In genomic region chr1:28782011-28782410, GRCh38 we compare ENCODE assay signal across 17 cellular contexts. TPM values are rescaled to one million over a fixed set of nuclear protein-coding genes. Genes with fewer than 3 reads are reported as not detected.
DNase-seq lines count a peak whose midpoint lies in the region; TF ChIP-seq lines count a peak whose summit lies in the region.
"Had no signal": no experiment of that assay in that cellular context is flagged by ENCODE, and none has a peak within 500 bp of the region (broad histone marks: within the 10 kb centered on the region; RNA-seq: fewer than 3 reads in every experiment).

No MANE protein-coding gene starts in this region.

- peak overlapping the region; percentile 78 for H3K27ac Mint-ChIP-seq in neural crest cell (ENCODE audit: unreplicated experiment)

- H3K27me3 Mint-ChIP-seq in neural crest cell (ENCODE audit: low read depth): no peaks in the 10 kb centered on the region

- H3K36me3 ChIP-seq in PC-9 (ENCODE audit: low read depth): no peaks in the 10 kb centered on the region

- H3K4me2 ChIP-seq in PC-9: 0 out of 2 replicates have a peak overlapping the region, but pooled peaks have one; percentile 2
- H3K4me2 ChIP-seq: A549 had no signal

- POLR2A ChIA-PET in PC-9 (lab: Charles Lee; ENCODE audit: unreplicated experiment): interaction anchor here (0.6 kb wide), 1 partner anchor 830 kb away, joined by 4 read pairs; no protein-coding TSS in a partner anchor

- no TSS peak for BruUV-seq in PC-9 (replicated peaks; lab: Mats Ljungman, UMichigan)

- H3K79me2 ChIP-seq in PC-9 (ENCODE audit: low read depth): no peaks in the 10 kb centered on the region

- CTCF ChIA-PET in PC-9 (lab: Charles Lee): interaction anchor here (0.5 to 0.7 kb wide), 4 partner anchors 27 to 94 kb away, joined by 3 to 15 read pairs (median 4); no protein-coding TSS in a partner anchor

- H2AFZ ChIP-seq in PC-9: no peak overlapping the region

- H3K9me3 ChIP-seq in PC-9 (ENCODE audit: insufficient read depth, low read depth): no peaks in the 10 kb centered on the region
- H3K9me3 ChIP-seq: A549 had no signal

- no peaks in the 10 kb centered on the region for H3K27me3 ChIP-seq in PC-9 (ENCODE audit: insufficient read depth, low read depth)

- intact Hi-C loops in PC-9 (cut with micrococcal nuclease; ENCODE audit: unreplicated experiment): no loop called here

- H3K4me1 ChIP-seq in PC-9 (replicated peaks; ENCODE audit: insufficient read depth): no peaks in the 10 kb centered on the region
- H3K4me1 ChIP-seq: A549 had no signal

- no peak overlapping the region for H3K27ac ChIP-seq in PC-9
- H3K27ac ChIP-seq: A549 had no signal

- H3K4me3 ChIP-seq in PC-9: no peak overlapping the region
- H3K4me3 ChIP-seq: A549, GM12878 had no signal

- no peaks in the 10 kb centered on the region for H3K9me2 ChIP-seq in PC-9 (ENCODE audit: insufficient read depth)

- no peaks in the 10 kb centered on the region for H4K20me1 ChIP-seq in PC-9 (ENCODE audit: insufficient read depth)

- H3K4me1 Mint-ChIP-seq in neural crest cell: peaks cover 26% of the 10 kb centered on the region

- H3K36me3 Mint-ChIP-seq in neural crest cell (ENCODE audit: low read depth): no peaks in the 10 kb centered on the region
- H3K36me3 Mint-ChIP-seq: CD14-positive monocyte had no signal

- H3K9me3 Mint-ChIP-seq in neural crest cell: no peaks in the 10 kb centered on the region

- TF ChIP-seq CTCF in PC-9 (conservative IDR thresholded peaks at IDR 0.05): no peak
- no peak for TF ChIP-seq CTCF in neural crest cell (conservative IDR thresholded peaks at IDR 0.05)

- H3F3A ChIP-seq in PC-9 (ENCODE audit: insufficient read depth, low read depth): peaks cover 5% of the 10 kb centered on the region; the same call in 1 of the 2 replicates

- DNase-seq in EH (ENCODE audit: low read depth): peak; percentile 60
- DNase-seq in PC-9: no peak
- DNase-seq in fibroblast of gingiva (ENCODE audit: low read depth): peak; percentile 27
- no peak for DNase-seq in neural crest cell (ENCODE audit: low read depth, low spot score)
- DNase-seq in middle frontal gyrus (ENCODE audit: extremely low spot score, low spot score): no peak
- DNase-seq in stimulated activated CD4-positive, alpha-beta T cell treated with anti-CD3 and anti-CD28 coated beads, Interleukin-2, amount 100 ng/mL, for 24 hours: no peak
- DNase-seq in NCI-H2107 (lab: John Stamatoyannopoulos, UW): no peak
- no peak for DNase-seq in RPMI8226
- DNase-seq: COR-L47, KBM-7, NCI-H1092, NCI-H345, NCI-H526 treated with DMSO at 0.1 percent for 48 hours had no signal

- peak overlapping the region; percentile 2 for H3K4me3 Mint-ChIP-seq in neural crest cell
- H3K4me3 Mint-ChIP-seq: CD14-positive monocyte had no signal

RNA-seq across cellular contexts. Expression of gene OPRD1, which starts 30.0 kb away (rescaled TPM):
- total RNA-seq in PC-9 (2021) (not detected in 2 replicates), neural crest cell (2.8 and 3.9 TPM in 2 replicates)
- total RNA-seq: G401, GM12878 had no signal

RNA-seq across cellular contexts. Expression of gene YTHDF2, which starts 45.3 kb away (rescaled TPM):
- 46.4 and 63.4 TPM in 2 replicates for total RNA-seq in PC-9 (2021)
- total RNA-seq in neural crest cell: 139 and 150 TPM in 2 replicates

Comparison
In these comparisons a context has a peak if more than half of its experiments do, and no peak if none do; other contexts are left out.
1. DNase-seq: peak in EH (single experiment) and fibroblast of gingiva (single experiment); none in PC-9 (0 of 2), neural crest cell (single experiment), middle frontal gyrus (single experiment), stimulated activated CD4-positive, alpha-beta T cell treated with anti-CD3 and anti-CD28 coated beads, Interleukin-2, amount 100 ng/mL, for 24 hours (0 of 2), NCI-H2107 (single experiment) and RPMI8226 (single experiment).